ENCODE assay signal across 8 cellular contexts in genomic region chr15:42919308-42919707, GRCh38. TPM values are rescaled to one million over a fixed set of nuclear protein-coding genes. Genes with fewer than 3 reads are reported as not detected.
DNase-seq lines count a peak whose midpoint lies in the region; ATAC-seq and TF ChIP-seq lines count a peak whose summit lies in the region.

No MANE protein-coding gene starts in this region.

- H3K4me3 ChIP-seq in GM12864 (ENCODE audit: low read depth, low read length): peak overlapping the region; percentile 63; the same call in 1 of the 2 replicates
- peak overlapping the region; percentile 90 for H3K4me3 ChIP-seq in epithelial cell of proximal tubule (ENCODE audit: low read depth, low read length)

- CTCF ChIA-PET in HEK293T (lab: Yijun Ruan, JAX): no interaction called here

- DNase-seq in GM12864 (ENCODE audit: low read depth) (no peak), epithelial cell of proximal tubule (ENCODE audit: low read depth) (no peak), retina (peak; percentile 3), HEK293T (ENCODE audit: extremely low spot score) (no peak)
- DNase-seq in central memory CD4-positive, alpha-beta T cell: no peak

- TF ChIP-seq CTCF in GM12864 (IDR thresholded peaks at IDR 0.05; ENCODE audit: low read depth, low read length, missing control alignments) (no peak), epithelial cell of proximal tubule (conservative IDR thresholded peaks at IDR 0.05; ENCODE audit: low read depth, low read length) (no peak)

- POLR2A ChIA-PET in HEK293T (lab: Yijun Ruan, JAX): no interaction called here

- ATAC-seq in GM21423 (IDR thresholded peaks at IDR 0.05; ENCODE audit: unreplicated experiment) (no peak), HG02840 (IDR thresholded peaks at IDR 0.05; ENCODE audit: low FRiP score, unreplicated experiment) (no peak)

TF ChIP-seq in PFSK-1, 5 proteins besides CTCF, POLR2A, EP300 and RAD21:
- TF ChIP-seq FOXP2 (optimal IDR thresholded peaks at IDR 0.05; ENCODE audit: borderline replicate concordance, extremely low read depth, extremely low read length, insufficient read depth): no peak
- peak; percentile 66; the same call in 1 of the 2 replicates for TF ChIP-seq SIN3A (IDR thresholded peaks at IDR 0.05; ENCODE audit: borderline replicate concordance, insufficient read depth, low read length)

TF ChIP-seq in HEK293T, 16 proteins besides CTCF, POLR2A, EP300 and RAD21:
- TF ChIP-seq TARDBP (IDR thresholded peaks at IDR 0.05): no peak
- no peak for TF ChIP-seq FOXK2 (IDR thresholded peaks at IDR 0.05)
- TF ChIP-seq, protein P1, sequence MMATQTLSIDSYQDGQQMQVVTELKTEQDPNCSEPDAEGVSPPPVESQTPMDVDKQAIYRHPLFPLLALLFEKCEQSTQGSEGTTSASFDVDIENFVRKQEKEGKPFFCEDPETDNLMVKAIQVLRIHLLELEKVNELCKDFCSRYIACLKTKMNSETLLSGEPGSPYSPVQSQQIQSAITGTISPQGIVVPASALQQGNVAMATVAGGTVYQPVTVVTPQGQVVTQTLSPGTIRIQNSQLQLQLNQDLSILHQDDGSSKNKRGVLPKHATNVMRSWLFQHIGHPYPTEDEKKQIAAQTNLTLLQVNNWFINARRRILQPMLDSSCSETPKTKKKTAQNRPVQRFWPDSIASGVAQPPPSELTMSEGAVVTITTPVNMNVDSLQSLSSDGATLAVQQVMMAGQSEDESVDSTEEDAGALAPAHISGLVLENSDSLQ (IDR thresholded peaks at IDR 0.05): no peak

RNA-seq across cellular contexts. Expression of gene TTBK2, which starts 1.3 kb away (rescaled TPM):
- 5.4 TPM for polyA plus RNA-seq in PFSK-1 (2012; ENCODE audit: insufficient read length, low read depth)
- 5.8 and 7.7 TPM in 2 replicates for total RNA-seq in epithelial cell of proximal tubule
